ENCODE assay signal across 9 cellular contexts in the genomic region with DNA sequence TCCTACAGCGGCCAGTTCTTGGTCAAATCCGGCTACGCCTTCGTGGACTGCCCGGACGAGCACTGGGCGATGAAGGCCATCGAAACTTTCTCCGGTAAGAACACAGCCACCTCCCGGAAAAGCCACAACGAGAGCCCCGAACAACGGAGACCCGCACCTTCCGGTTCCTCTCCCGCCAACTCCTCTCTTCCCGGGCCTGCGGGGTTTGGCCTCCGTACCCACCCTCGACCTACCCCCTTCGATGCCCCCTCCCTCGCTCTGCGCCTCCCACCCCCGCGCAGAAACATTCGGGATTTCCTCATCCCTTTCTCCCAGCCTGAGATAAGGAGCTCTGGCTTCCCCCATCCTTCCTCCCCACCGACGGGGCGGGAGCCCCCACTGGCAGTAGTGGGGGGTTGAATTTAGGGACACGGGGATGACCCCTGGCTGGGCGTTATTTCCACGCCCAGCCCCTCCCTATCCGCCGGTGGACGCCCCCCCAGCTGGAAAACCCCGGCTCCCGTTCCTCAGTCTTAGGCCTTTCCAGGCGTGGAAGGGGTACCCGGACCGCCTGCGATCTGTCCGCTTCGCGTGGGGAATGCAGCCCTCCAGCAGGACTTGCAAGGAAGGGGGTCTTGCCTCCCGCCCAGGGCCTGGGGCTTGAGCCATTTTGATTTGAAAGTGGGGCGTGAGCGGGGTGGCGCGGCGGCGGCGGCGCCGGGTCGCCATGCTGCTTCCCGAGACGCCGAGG. TPM values are rescaled to one million over a fixed set of nuclear protein-coding genes. Genes with fewer than 3 reads are reported as not detected.
A peak's percentile ranks its signal among the peaks of the same experiment; 100 is the strongest.
DNase-seq lines count a peak whose midpoint lies in the region; ATAC-seq, FAIRE-seq and TF ChIP-seq lines count a peak whose summit lies in the region.
"Had no signal": no experiment of that assay in that cellular context is flagged by ENCODE, and none has a peak within 500 bp of the region (broad histone marks: within the 10 kb centered on the region; RNA-seq: fewer than 3 reads in every experiment).

No MANE protein-coding gene starts in this region.

- H3F3A ChIP-seq in MM.1S (ENCODE audit: insufficient read depth, low read length) = no peaks in the 10 kb centered on the region; the same call in 1 of the 2 replicates

- no peak overlapping the region for H2AFZ ChIP-seq in MM.1S (ENCODE audit: low read length)

- H3K27me3 ChIP-seq in MM.1S (replicated peaks; ENCODE audit: insufficient read depth, low read length) (peaks cover 100% of the 10 kb centered on the region), small intestine (ENCODE audit: control insufficient read depth in 2 of 2, insufficient read depth in 2 of 2, low read length in 2 of 2) (peaks cover 8 to 46% of the 10 kb centered on the region in 2 donors)

- H3K4me3 Mint-ChIP-seq in chondrocyte (ENCODE audit: unreplicated experiment) = peak overlapping the region; percentile 93
- H3K4me3 Mint-ChIP-seq in natural killer cell treated with Interleukin-12 subunit alpha and Interleukin-12 subunit beta and Interleukin-15 and Interleukin-18, amount 100 ng/mL, for 72 hours = peak overlapping the region; percentile 67

- no peaks in the 10 kb centered on the region; the same call in 1 of the 2 replicates for H4K20me1 ChIP-seq in MM.1S (ENCODE audit: insufficient read depth, low read length)

- no peaks in the 10 kb centered on the region for H3K9me2 ChIP-seq in MM.1S (replicated peaks; ENCODE audit: insufficient read depth, low read length)

- peak overlapping the region; percentile 31; the same call in 1 of the 2 replicates for H3K4me2 ChIP-seq in MM.1S (ENCODE audit: low read depth, low read length)

- H3K27ac ChIP-seq in MM.1S (ENCODE audit: low read length) = no peak overlapping the region
- H3K27ac ChIP-seq in small intestine (ENCODE audit: low read depth in 1 of 2, low read length in 1 of 2) = no peak overlapping the region
- H3K27ac ChIP-seq: pancreas had no signal

- TF ChIP-seq CTCF in MM.1S (IDR thresholded peaks at IDR 0.05; ENCODE audit: low read length) (no peak), chondrocyte (IDR thresholded peaks at IDR 0.05) (peak; percentile 2)

- H3K9me3 Mint-ChIP-seq in chondrocyte (ENCODE audit: low read depth) = no peaks in the 10 kb centered on the region
- no peaks in the 10 kb centered on the region for H3K9me3 Mint-ChIP-seq in natural killer cell treated with Interleukin-12 subunit alpha and Interleukin-12 subunit beta and Interleukin-15 and Interleukin-18, amount 100 ng/mL, for 72 hours

- no peaks in the 10 kb centered on the region for H3K79me2 ChIP-seq in MM.1S (ENCODE audit: low read length)

- peak overlapping the region; percentile 35 for H3K4me3 ChIP-seq in MM.1S (ENCODE audit: low read length)
- H3K4me3 ChIP-seq in small intestine (ENCODE audit: low read depth in 1 of 2, low read length in 2 of 2) = peak overlapping the region in 1 of 2 donors; percentile 9

- FAIRE-seq in small intestine (lab: Jason Lieb, UNC) = no peak
- FAIRE-seq: pancreas had no signal

- WGBS in small intestine, 3 donors = 2 to 4% (median 4%) methylated on average over 49 to 58 of the region's 58 CpGs

- H3K27ac Mint-ChIP-seq in chondrocyte (ENCODE audit: unreplicated experiment) = peak overlapping the region; percentile 96
- H3K27ac Mint-ChIP-seq in natural killer cell treated with Interleukin-12 subunit alpha and Interleukin-12 subunit beta and Interleukin-15 and Interleukin-18, amount 100 ng/mL, for 72 hours = no peak overlapping the region

- no peak overlapping the region for H3K9ac ChIP-seq in MM.1S (ENCODE audit: low read length)

- H3K36me3 ChIP-seq in MM.1S (replicated peaks; ENCODE audit: insufficient read depth, low read length) = no peaks in the 10 kb centered on the region
- no peaks in the 10 kb centered on the region for H3K36me3 ChIP-seq in small intestine (ENCODE audit: control insufficient read depth in 2 of 2, insufficient read depth in 2 of 2, low read length in 2 of 2)
- H3K36me3 ChIP-seq: pancreas had no signal

- ATAC-seq in natural killer cell treated with Interleukin-12 subunit alpha and Interleukin-12 subunit beta and Interleukin-15 and Interleukin-18, amount 100 ng/mL, for 72 hours = peak in 1 of 2 donors; percentile 38
- ATAC-seq in GM18517 (IDR thresholded peaks at IDR 0.05; ENCODE audit: unreplicated experiment) = no peak
- no peak for ATAC-seq in esophagus mucosa

- H3K4me1 ChIP-seq in MM.1S (ENCODE audit: low read length) (no peaks in the 10 kb centered on the region; the same call in 1 of the 2 replicates), small intestine (ENCODE audit: control insufficient read depth in 2 of 2, insufficient read depth in 1 of 2, low read depth in 1 of 2, low read length in 1 of 2) (peaks cover 0 to 5% of the 10 kb centered on the region in 2 donors)
- H3K4me1 ChIP-seq: pancreas had no signal

- peaks cover 13% of the 10 kb centered on the region for H3K27me3 Mint-ChIP-seq in chondrocyte (ENCODE audit: low read depth)
- peaks cover 49 to 88% of the 10 kb centered on the region in 2 donors for H3K27me3 Mint-ChIP-seq in natural killer cell treated with Interleukin-12 subunit alpha and Interleukin-12 subunit beta and Interleukin-15 and Interleukin-18, amount 100 ng/mL, for 72 hours

- no peaks in the 10 kb centered on the region for H3K9me3 ChIP-seq in MM.1S (replicated peaks; ENCODE audit: insufficient read depth, low read length)
- no peaks in the 10 kb centered on the region for H3K9me3 ChIP-seq in small intestine (ENCODE audit: control insufficient read depth, low read depth)
- H3K9me3 ChIP-seq: pancreas had no signal

- peaks cover 48% of the 10 kb centered on the region for H3K4me1 Mint-ChIP-seq in chondrocyte (ENCODE audit: low read depth)
- peaks cover 13 to 19% of the 10 kb centered on the region in 2 donors for H3K4me1 Mint-ChIP-seq in natural killer cell treated with Interleukin-12 subunit alpha and Interleukin-12 subunit beta and Interleukin-15 and Interleukin-18, amount 100 ng/mL, for 72 hours (ENCODE audit: low read depth in 2 of 2)

- DNase-seq in Daoy (ENCODE audit: low read depth) (peak; percentile 41), MM.1S (no peak), chondrocyte (ENCODE audit: low spot score) (no peak), small intestine (no peak), DMS79 (lab: John Stamatoyannopoulos, UW) (no peak)
- DNase-seq in natural killer cell treated with Interleukin-12 subunit alpha and Interleukin-12 subunit beta and Interleukin-15 and Interleukin-18, amount 100 ng/mL, for 72 hours (ENCODE audit: low spot score) = no peak

- peaks cover 3% of the 10 kb centered on the region for H3K36me3 Mint-ChIP-seq in chondrocyte (ENCODE audit: low read depth)
- H3K36me3 Mint-ChIP-seq in natural killer cell treated with Interleukin-12 subunit alpha and Interleukin-12 subunit beta and Interleukin-15 and Interleukin-18, amount 100 ng/mL, for 72 hours = no peaks in the 10 kb centered on the region

RNA-seq across cellular contexts. Expression of a gene that starts 0.8 kb away (rescaled TPM):
- 15.2 and 16.7 TPM in 2 replicates for total RNA-seq in Daoy (2014; rRNA removed; shearing (Covaris generic))
- total RNA-seq in chondrocyte = 47.1 to 60.0 TPM (median 57.6 TPM) in 3 replicates
- total RNA-seq in natural killer cell treated with Interleukin-12 subunit alpha and Interleukin-12 subunit beta and Interleukin-15 and Interleukin-18, amount 100 ng/mL, for 72 hours = under 1 TPM in 1 of 2 donors, not detected in 1; 0.55 TPM
- polyA plus RNA-seq in small intestine = under 1 TPM in 2 of 3 donors, not detected in 1; 0.30 to 0.45 TPM
- not detected for total RNA-seq in esophagus mucosa

RNA-seq across cellular contexts. Expression of a gene that starts 29.6 kb away (rescaled TPM):
- total RNA-seq in Daoy (2014; rRNA removed; shearing (Covaris generic)) = not detected in 2 replicates
- total RNA-seq in chondrocyte (not detected in 3 replicates), esophagus mucosa (not detected)
- total RNA-seq in natural killer cell treated with Interleukin-12 subunit alpha and Interleukin-12 subunit beta and Interleukin-15 and Interleukin-18, amount 100 ng/mL, for 72 hours = not detected
- polyA plus RNA-seq in small intestine = 100 to 1,000 TPM in 1 of 3 donors, 10 to 100 TPM in 2; 40.0 to 167 (median 65.1) TPM
- total RNA-seq: pancreas had no signal
- polyA plus RNA-seq: pancreas had no signal

RNA-seq across cellular contexts. Expression of a gene that starts 53.4 kb away (rescaled TPM):
- total RNA-seq in Daoy (2014; rRNA removed; shearing (Covaris generic)) = 43.2 and 64.9 TPM in 2 replicates
- total RNA-seq in chondrocyte = 123 to 147 TPM (median 126 TPM) in 3 replicates
- 100 to 1,000 TPM; 116 to 148 TPM for total RNA-seq in natural killer cell treated with Interleukin-12 subunit alpha and Interleukin-12 subunit beta and Interleukin-15 and Interleukin-18, amount 100 ng/mL, for 72 hours
- polyA plus RNA-seq in small intestine = 100 to 1,000 TPM; 144 to 159 (median 159) TPM
- 65.2 TPM for total RNA-seq in esophagus mucosa

Comparison
In these comparisons a context has a peak if more than half of its experiments do, and no peak if none do; other contexts are left out.
1. RNA of a gene that starts 0.8 kb away (total RNA-seq): 47.1 to 60.0 TPM in chondrocyte and 15.2 to 16.7 TPM in Daoy; 0.55 TPM in natural killer cell treated with Interleukin-12 subunit alpha and Interleukin-12 subunit beta and Interleukin-15 and Interleukin-18, amount 100 ng/mL, for 72 hours and not detected in esophagus mucosa (single experiment); every median in the first group is over 10 times any median in the second.